Comparison of ENCODE assay signal across 1 cellular context in genomic region chr1:185444651-185445050, GRCh38.
TF ChIP-seq lines count a peak whose summit lies in the region.

No MANE protein-coding gene starts in this region.

TF ChIP-seq in GM23338, 12 proteins besides CTCF, POLR2A, EP300 and RAD21 (continued from another document):
- TF ChIP-seq, protein P1, sequence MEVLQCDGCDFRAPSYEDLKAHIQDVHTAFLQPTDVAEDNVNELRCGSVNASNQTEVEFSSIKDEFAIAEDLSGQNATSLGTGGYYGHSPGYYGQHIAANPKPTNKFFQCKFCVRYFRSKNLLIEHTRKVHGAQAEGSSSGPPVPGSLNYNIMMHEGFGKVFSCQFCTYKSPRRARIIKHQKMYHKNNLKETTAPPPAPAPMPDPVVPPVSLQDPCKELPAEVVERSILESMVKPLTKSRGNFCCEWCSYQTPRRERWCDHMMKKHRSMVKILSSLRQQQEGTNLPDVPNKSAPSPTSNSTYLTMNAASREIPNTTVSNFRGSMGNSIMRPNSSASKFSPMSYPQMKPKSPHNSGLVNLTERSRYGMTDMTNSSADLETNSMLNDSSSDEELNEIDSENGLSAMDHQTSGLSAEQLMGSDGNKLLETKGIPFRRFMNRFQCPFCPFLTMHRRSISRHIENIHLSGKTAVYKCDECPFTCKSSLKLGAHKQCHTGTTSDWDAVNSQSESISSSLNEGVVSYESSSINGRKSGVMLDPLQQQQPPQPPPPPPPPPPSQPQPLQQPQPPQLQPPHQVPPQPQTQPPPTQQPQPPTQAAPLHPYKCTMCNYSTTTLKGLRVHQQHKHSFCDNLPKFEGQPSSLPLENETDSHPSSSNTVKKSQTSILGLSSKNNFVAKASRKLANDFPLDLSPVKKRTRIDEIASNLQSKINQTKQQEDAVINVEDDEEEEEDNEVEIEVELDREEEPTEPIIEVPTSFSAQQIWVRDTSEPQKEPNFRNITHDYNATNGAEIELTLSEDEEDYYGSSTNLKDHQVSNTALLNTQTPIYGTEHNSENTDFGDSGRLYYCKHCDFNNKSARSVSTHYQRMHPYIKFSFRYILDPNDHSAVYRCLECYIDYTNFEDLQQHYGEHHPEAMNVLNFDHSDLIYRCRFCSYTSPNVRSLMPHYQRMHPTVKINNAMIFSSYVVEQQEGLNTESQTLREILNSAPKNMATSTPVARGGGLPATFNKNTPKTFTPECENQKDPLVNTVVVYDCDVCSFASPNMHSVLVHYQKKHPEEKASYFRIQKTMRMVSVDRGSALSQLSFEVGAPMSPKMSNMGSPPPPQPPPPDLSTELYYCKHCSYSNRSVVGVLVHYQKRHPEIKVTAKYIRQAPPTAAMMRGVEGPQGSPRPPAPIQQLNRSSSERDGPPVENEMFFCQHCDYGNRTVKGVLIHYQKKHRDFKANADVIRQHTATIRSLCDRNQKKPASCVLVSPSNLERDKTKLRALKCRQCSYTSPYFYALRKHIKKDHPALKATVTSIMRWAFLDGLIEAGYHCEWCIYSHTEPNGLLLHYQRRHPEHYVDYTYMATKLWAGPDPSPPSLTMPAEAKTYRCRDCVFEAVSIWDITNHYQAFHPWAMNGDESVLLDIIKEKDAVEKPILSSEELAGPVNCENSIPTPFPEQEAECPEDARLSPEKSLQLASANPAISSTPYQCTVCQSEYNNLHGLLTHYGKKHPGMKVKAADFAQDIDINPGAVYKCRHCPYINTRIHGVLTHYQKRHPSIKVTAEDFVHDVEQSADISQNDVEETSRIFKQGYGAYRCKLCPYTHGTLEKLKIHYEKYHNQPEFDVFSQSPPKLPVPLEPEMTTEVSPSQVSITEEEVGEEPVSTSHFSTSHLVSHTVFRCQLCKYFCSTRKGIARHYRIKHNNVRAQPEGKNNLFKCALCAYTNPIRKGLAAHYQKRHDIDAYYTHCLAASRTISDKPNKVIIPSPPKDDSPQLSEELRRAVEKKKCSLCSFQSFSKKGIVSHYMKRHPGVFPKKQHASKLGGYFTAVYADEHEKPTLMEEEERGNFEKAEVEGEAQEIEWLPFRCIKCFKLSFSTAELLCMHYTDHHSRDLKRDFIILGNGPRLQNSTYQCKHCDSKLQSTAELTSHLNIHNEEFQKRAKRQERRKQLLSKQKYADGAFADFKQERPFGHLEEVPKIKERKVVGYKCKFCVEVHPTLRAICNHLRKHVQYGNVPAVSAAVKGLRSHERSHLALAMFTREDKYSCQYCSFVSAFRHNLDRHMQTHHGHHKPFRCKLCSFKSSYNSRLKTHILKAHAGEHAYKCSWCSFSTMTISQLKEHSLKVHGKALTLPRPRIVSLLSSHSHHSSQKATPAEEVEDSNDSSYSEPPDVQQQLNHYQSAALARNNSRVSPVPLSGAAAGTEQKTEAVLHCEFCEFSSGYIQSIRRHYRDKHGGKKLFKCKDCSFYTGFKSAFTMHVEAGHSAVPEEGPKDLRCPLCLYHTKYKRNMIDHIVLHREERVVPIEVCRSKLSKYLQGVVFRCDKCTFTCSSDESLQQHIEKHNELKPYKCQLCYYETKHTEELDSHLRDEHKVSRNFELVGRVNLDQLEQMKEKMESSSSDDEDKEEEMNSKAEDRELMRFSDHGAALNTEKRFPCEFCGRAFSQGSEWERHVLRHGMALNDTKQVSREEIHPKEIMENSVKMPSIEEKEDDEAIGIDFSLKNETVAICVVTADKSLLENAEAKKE (CRISPR knock-in tag; IDR thresholded peaks at IDR 0.05): no peak
- TF ChIP-seq EZH2 (IDR thresholded peaks at IDR 0.05; ENCODE audit: low read depth, unreplicated experiment): no peak
- TF ChIP-seq ZNF114 (CRISPR knock-in tag; IDR thresholded peaks at IDR 0.05): no peak
- no peak for TF ChIP-seq POLR2AphosphoS5 (IDR thresholded peaks at IDR 0.05; ENCODE audit: low read depth)
- no peak for TF ChIP-seq NANOG (IDR thresholded peaks at IDR 0.05; ENCODE audit: borderline replicate concordance)
- TF ChIP-seq STAT1 (IDR thresholded peaks at IDR 0.05; ENCODE audit: unreplicated experiment): no peak
- TF ChIP-seq, protein P2, sequence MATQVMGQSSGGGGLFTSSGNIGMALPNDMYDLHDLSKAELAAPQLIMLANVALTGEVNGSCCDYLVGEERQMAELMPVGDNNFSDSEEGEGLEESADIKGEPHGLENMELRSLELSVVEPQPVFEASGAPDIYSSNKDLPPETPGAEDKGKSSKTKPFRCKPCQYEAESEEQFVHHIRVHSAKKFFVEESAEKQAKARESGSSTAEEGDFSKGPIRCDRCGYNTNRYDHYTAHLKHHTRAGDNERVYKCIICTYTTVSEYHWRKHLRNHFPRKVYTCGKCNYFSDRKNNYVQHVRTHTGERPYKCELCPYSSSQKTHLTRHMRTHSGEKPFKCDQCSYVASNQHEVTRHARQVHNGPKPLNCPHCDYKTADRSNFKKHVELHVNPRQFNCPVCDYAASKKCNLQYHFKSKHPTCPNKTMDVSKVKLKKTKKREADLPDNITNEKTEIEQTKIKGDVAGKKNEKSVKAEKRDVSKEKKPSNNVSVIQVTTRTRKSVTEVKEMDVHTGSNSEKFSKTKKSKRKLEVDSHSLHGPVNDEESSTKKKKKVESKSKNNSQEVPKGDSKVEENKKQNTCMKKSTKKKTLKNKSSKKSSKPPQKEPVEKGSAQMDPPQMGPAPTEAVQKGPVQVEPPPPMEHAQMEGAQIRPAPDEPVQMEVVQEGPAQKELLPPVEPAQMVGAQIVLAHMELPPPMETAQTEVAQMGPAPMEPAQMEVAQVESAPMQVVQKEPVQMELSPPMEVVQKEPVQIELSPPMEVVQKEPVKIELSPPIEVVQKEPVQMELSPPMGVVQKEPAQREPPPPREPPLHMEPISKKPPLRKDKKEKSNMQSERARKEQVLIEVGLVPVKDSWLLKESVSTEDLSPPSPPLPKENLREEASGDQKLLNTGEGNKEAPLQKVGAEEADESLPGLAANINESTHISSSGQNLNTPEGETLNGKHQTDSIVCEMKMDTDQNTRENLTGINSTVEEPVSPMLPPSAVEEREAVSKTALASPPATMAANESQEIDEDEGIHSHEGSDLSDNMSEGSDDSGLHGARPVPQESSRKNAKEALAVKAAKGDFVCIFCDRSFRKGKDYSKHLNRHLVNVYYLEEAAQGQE (IDR thresholded peaks at IDR 0.05; ENCODE audit: unreplicated experiment): no peak
- no peak for TF ChIP-seq ZNF331 (CRISPR knock-in tag; IDR thresholded peaks at IDR 0.05; ENCODE audit: low read depth)
- TF ChIP-seq, protein P3, sequence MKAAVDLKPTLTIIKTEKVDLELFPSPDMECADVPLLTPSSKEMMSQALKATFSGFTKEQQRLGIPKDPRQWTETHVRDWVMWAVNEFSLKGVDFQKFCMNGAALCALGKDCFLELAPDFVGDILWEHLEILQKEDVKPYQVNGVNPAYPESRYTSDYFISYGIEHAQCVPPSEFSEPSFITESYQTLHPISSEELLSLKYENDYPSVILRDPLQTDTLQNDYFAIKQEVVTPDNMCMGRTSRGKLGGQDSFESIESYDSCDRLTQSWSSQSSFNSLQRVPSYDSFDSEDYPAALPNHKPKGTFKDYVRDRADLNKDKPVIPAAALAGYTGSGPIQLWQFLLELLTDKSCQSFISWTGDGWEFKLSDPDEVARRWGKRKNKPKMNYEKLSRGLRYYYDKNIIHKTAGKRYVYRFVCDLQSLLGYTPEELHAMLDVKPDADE (IDR thresholded peaks at IDR 0.05): no peak
- TF ChIP-seq CREB1 (CRISPR knock-in tag; IDR thresholded peaks at IDR 0.05; ENCODE audit: low read depth): no peak
- no peak for TF ChIP-seq EZH2phosphoT487 (IDR thresholded peaks at IDR 0.05; ENCODE audit: unreplicated experiment)
